ENCODE assay signal across 14 cellular contexts in genomic region chr7:80876894-80877414, GRCh38. TPM values are rescaled to one million over a fixed set of nuclear protein-coding genes. Genes with fewer than 3 reads are reported as not detected.
DNase-seq lines count a peak whose midpoint lies in the region; ATAC-seq, FAIRE-seq and TF ChIP-seq lines count a peak whose summit lies in the region.
"Had no signal": no experiment of that assay in that cellular context is flagged by ENCODE, and none has a peak within 500 bp of the region (broad histone marks: within the 10 kb centered on the region; RNA-seq: fewer than 3 reads in every experiment).

No MANE protein-coding gene starts in this region.

- POLR2A ChIA-PET in A549 (lab: Yijun Ruan, JAX): interaction anchor here (0.6 to 1.3 kb wide), 2 partner anchors 26 to 42 kb away, joined by 4 to 7 read pairs; partner anchors contain the start of gene SEMA3C

- TF ChIP-seq POLR2A in A549 (IDR thresholded peaks at IDR 0.05; ENCODE audit: low read length): no peak

- peak in 1 of 2 experiments; percentile 62 for DNase-seq in A549 (ENCODE audit: low read depth in 1 of 2, low spot score in 1 of 2)
- DNase-seq in GM23248: peak; percentile 66
- DNase-seq in RWPE2 (ENCODE audit: low spot score): no peak
- DNase-seq in glutamatergic neuron: peak; percentile 74
- no peak for DNase-seq in KG1 (lab: John Stamatoyannopoulos, UW)
- DNase-seq in brain microvascular endothelial cell: no peak
- DNase-seq: activated naive CD4-positive, alpha-beta T cell; NCI-H510A; pancreas had no signal

- H3K27me3 ChIP-seq in GM23248 (replicated peaks; ENCODE audit: insufficient read depth): no peaks in the 10 kb centered on the region
- no peaks in the 10 kb centered on the region for H3K27me3 ChIP-seq in RWPE2 (ENCODE audit: insufficient read depth, poor library complexity, severe bottlenecking)
- H3K27me3 ChIP-seq in brain microvascular endothelial cell (replicated peaks): no peaks in the 10 kb centered on the region
- H3K27me3 ChIP-seq: BLaER1 treated with 17β-estradiol and CSF1 and Interleukin-3, amounts not matched to agents 10 nM and 100 nM; pancreas had no signal

- H2AFZ ChIP-seq in GM23248: no peak overlapping the region

- peaks cover 78% of the 10 kb centered on the region for H3F3A ChIP-seq in GM23248 (ENCODE audit: insufficient read depth)

- H3K4me1 ChIP-seq in A549 (peaks cover 77% of the 10 kb centered on the region), GM23248 (ENCODE audit: insufficient read depth) (peaks cover 55% of the 10 kb centered on the region), RWPE2 (ENCODE audit: insufficient read depth, poor library complexity, severe bottlenecking) (peaks cover 26% of the 10 kb centered on the region)
- H3K4me1 ChIP-seq: pancreas had no signal

- H3K4me3 ChIP-seq in A549 (no peak overlapping the region), GM23248 (no peak overlapping the region), RWPE2 (ENCODE audit: severe bottlenecking) (no peak overlapping the region), brain microvascular endothelial cell (ENCODE audit: low read depth, low read length) (no peak overlapping the region)
- H3K4me3 ChIP-seq: BLaER1 treated with 17β-estradiol and CSF1 and Interleukin-3, amounts not matched to agents 10 nM and 100 nM; pancreas had no signal

- peak; percentile 51 to 77; a peak in 2 of 5 replicates for TF ChIP-seq EP300 in A549 (IDR thresholded peaks at IDR 0.05)

- no peaks in the 10 kb centered on the region for H3K9me2 ChIP-seq in GM23248 (ENCODE audit: insufficient read depth)

- H3K27ac ChIP-seq in A549 (peak overlapping the region; percentile 87 to 91), GM23248 (peak overlapping the region; percentile 44), RWPE2 (ENCODE audit: poor library complexity, severe bottlenecking) (peak overlapping the region; percentile 72), brain microvascular endothelial cell (no peak overlapping the region)
- H3K27ac ChIP-seq: BLaER1 treated with 17β-estradiol and CSF1 and Interleukin-3, amounts not matched to agents 10 nM and 100 nM; pancreas; VCaP had no signal

- no peaks in the 10 kb centered on the region; the same call in 1 of the 2 replicates for H4K20me1 ChIP-seq in GM23248 (ENCODE audit: insufficient read depth)
- H4K20me1 ChIP-seq: BLaER1 treated with 17β-estradiol and CSF1 and Interleukin-3, amounts not matched to agents 10 nM and 100 nM had no signal

- no peaks in the 10 kb centered on the region for H3K9me3 ChIP-seq in A549
- no peaks in the 10 kb centered on the region for H3K9me3 ChIP-seq in GM23248 (ENCODE audit: low read depth)
- no peaks in the 10 kb centered on the region for H3K9me3 ChIP-seq in RWPE2 (ENCODE audit: severe bottlenecking)
- H3K9me3 ChIP-seq: BLaER1 treated with 17β-estradiol and CSF1 and Interleukin-3, amounts not matched to agents 10 nM and 100 nM; pancreas had no signal

- peaks cover 54% of the 10 kb centered on the region for H3K4me1 Mint-ChIP-seq in glutamatergic neuron (ENCODE audit: low read depth, unreplicated experiment)

- 16% methylated on average over 5 of the region's 5 CpGs for WGBS in A549 (ENCODE audit: missing lambda C conversion rate)
- 29 to 35% methylated on average over 5 of the region's 5 CpGs for WGBS in GM23248 (ENCODE audit: low coverage in 1 of 2, low lambda C conversion rate in 2 of 2, missing lambda C conversion rate in 2 of 2), 2 experiments

- CTCF ChIA-PET in A549 (lab: Yijun Ruan, JAX): interaction anchor here (1.5 to 2.1 kb wide), 2 partner anchors 593 kb away, joined by 4 to 6 read pairs; no protein-coding TSS in a partner anchor

- H3K9me3 Mint-ChIP-seq in glutamatergic neuron (ENCODE audit: unreplicated experiment): peaks cover 11% of the 10 kb centered on the region

- peak; percentile 94 for FAIRE-seq in A549 (lab: Jason Lieb, UNC)
- FAIRE-seq: endometrium had no signal

- H3K27me3 Mint-ChIP-seq in glutamatergic neuron (ENCODE audit: unreplicated experiment): peaks cover 7% of the 10 kb centered on the region

- in situ Hi-C loops in GM23248 (cut with MboI): no loop called here
- in situ Hi-C loops in brain microvascular endothelial cell (cut with HindIII; ENCODE audit: low pct_ligation_motif_present, low sequenced_read_pairs): no loop called here

- H3K9ac ChIP-seq in GM23248: no peak overlapping the region
- H3K9ac ChIP-seq: BLaER1 treated with 17β-estradiol and CSF1 and Interleukin-3, amounts not matched to agents 10 nM and 100 nM had no signal

- peak overlapping the region; percentile 94 for H3K27ac Mint-ChIP-seq in glutamatergic neuron (ENCODE audit: unreplicated experiment)

- H3K4me3 Mint-ChIP-seq in glutamatergic neuron (ENCODE audit: unreplicated experiment): peak overlapping the region; percentile 74

- TF ChIP-seq CTCF in A549 (IDR thresholded peaks at IDR 0.05): 0 out of 3 replicates have a peak, but pooled peaks have one; percentile 13
- no peak for TF ChIP-seq CTCF in RWPE2 (IDR thresholded peaks at IDR 0.05; ENCODE audit: poor library complexity, severe bottlenecking)
- no peak for TF ChIP-seq CTCF in glutamatergic neuron (IDR thresholded peaks at IDR 0.05; ENCODE audit: partially characterized antibody, unreplicated experiment)
- TF ChIP-seq CTCF in brain microvascular endothelial cell (IDR thresholded peaks at IDR 0.05; ENCODE audit: low read depth, low read length, missing control alignments): no peak

- H3K79me2 ChIP-seq in GM23248 (ENCODE audit: insufficient read depth): peaks cover 86% of the 10 kb centered on the region

- H3K4me2 ChIP-seq in A549: peak overlapping the region; percentile 60
- H3K4me2 ChIP-seq in GM23248 (ENCODE audit: unreplicated experiment): peak overlapping the region; percentile 41
- H3K4me2 ChIP-seq: BLaER1 treated with 17β-estradiol and CSF1 and Interleukin-3, amounts not matched to agents 10 nM and 100 nM had no signal

- ATAC-seq in A549: peak; percentile 19 to 73; a peak in 4 of 6 replicates
- ATAC-seq in RWPE2 (ENCODE audit: low read depth): peak; percentile 91
- ATAC-seq in GM19351 (IDR thresholded peaks at IDR 0.05; ENCODE audit: unreplicated experiment): no peak
- no peak for ATAC-seq in GM18517 (IDR thresholded peaks at IDR 0.05; ENCODE audit: unreplicated experiment)
- ATAC-seq: pancreas had no signal

- H3K36me3 Mint-ChIP-seq in glutamatergic neuron (ENCODE audit: unreplicated experiment): no peaks in the 10 kb centered on the region

- H3K36me3 ChIP-seq in GM23248 (ENCODE audit: low read depth) (peaks cover 59% of the 10 kb centered on the region), RWPE2 (ENCODE audit: low read depth) (peaks cover 26% of the 10 kb centered on the region), brain microvascular endothelial cell (replicated peaks) (peaks cover 4% of the 10 kb centered on the region)
- H3K36me3 ChIP-seq: BLaER1 treated with 17β-estradiol and CSF1 and Interleukin-3, amounts not matched to agents 10 nM and 100 nM; pancreas had no signal

- TF ChIP-seq RAD21 in A549 (conservative IDR thresholded peaks at IDR 0.05 in 1 of 2, IDR thresholded peaks at IDR 0.05 in 1 of 2): peak; percentile 31 to 33; a peak in 4 of 5 replicates

TF ChIP-seq in A549, 52 proteins besides CTCF, POLR2A, EP300 and RAD21 (continues in another document):
- TF ChIP-seq PBX3 (IDR thresholded peaks at IDR 0.05): 0 out of 2 replicates have a peak, but pooled peaks have one; percentile 24
- TF ChIP-seq MAFK (IDR thresholded peaks at IDR 0.05; ENCODE audit: partially characterized antibody): no peak
- 0 out of 2 replicates have a peak, but pooled peaks have one; percentile 52 for TF ChIP-seq FOSL2 (IDR thresholded peaks at IDR 0.05)
- TF ChIP-seq FOSL2 (CRISPR knock-in tag; IDR thresholded peaks at IDR 0.05): peak; percentile 76
- TF ChIP-seq CEBPB (IDR thresholded peaks at IDR 0.05): peak; percentile 59 to 86
- TF ChIP-seq JUNB (IDR thresholded peaks at IDR 0.05): peak; percentile 90
- no peak for TF ChIP-seq CBX8 (IDR thresholded peaks at IDR 0.05)
- no peak for TF ChIP-seq ESRRA (IDR thresholded peaks at IDR 0.05; ENCODE audit: borderline replicate concordance, low read length)
- TF ChIP-seq CBX2 (IDR thresholded peaks at IDR 0.05; ENCODE audit: borderline replicate concordance, low read depth): no peak
- TF ChIP-seq, protein P1, sequence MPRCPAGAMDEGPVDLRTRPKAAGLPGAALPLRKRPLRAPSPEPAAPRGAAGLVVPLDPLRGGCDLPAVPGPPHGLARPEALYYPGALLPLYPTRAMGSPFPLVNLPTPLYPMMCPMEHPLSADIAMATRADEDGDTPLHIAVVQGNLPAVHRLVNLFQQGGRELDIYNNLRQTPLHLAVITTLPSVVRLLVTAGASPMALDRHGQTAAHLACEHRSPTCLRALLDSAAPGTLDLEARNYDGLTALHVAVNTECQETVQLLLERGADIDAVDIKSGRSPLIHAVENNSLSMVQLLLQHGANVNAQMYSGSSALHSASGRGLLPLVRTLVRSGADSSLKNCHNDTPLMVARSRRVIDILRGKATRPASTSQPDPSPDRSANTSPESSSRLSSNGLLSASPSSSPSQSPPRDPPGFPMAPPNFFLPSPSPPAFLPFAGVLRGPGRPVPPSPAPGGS (IDR thresholded peaks at IDR 0.05): 0 out of 3 replicates have a peak, but pooled peaks have one; percentile 24
- no peak for TF ChIP-seq PHF8 (IDR thresholded peaks at IDR 0.05; ENCODE audit: borderline replicate concordance, low read depth)
- no peak for TF ChIP-seq FOXS1 (CRISPR knock-in tag; IDR thresholded peaks at IDR 0.05)
- no peak for TF ChIP-seq RNF2 (IDR thresholded peaks at IDR 0.05; ENCODE audit: borderline replicate concordance, low read depth)
- TF ChIP-seq GATA3 (IDR thresholded peaks at IDR 0.05; ENCODE audit: borderline replicate concordance): peak; percentile 97
- no peak for TF ChIP-seq CHD2 (IDR thresholded peaks at IDR 0.05; ENCODE audit: low read length, partially characterized antibody)

RNA-seq across cellular contexts. Expression of gene SEMA3C, which starts 41.9 kb away (rescaled TPM):
- polyA plus RNA-seq in A549 (2011; rRNA removed): 208 and 212 TPM in 2 replicates
- 38.1 and 39.8 TPM in 2 replicates for polyA plus RNA-seq in A549 (2012; cell fraction: cytosol; rRNA removed)
- 42.9 and 51.9 TPM in 2 replicates for polyA plus RNA-seq in A549 (2012; cell fraction: nucleus; rRNA removed)
- 78.1 to 79.2 TPM (median 78.2 TPM) in 3 replicates for polyA plus RNA-seq in A549 (2017; fragmentation: RNase III; extraction: RNeasy Plus Mini Kit Qiagen cat#74134 plus additional on column Dnase treatment)
- polyA minus RNA-seq in A549 (2011; rRNA and poly(A)+ RNA removed): 300 and 317 TPM in 2 replicates
- total RNA-seq in GM23248 (2014; rRNA removed; shearing (Covaris generic)): 612 and 756 TPM in 2 replicates
- polyA plus RNA-seq in GM23248 (2016; fragmentation: Nextera tagmentation; extraction: Ambion mirVana): 308 and 316 TPM in 2 replicates
- total RNA-seq in glutamatergic neuron (ENCODE audit: unreplicated experiment): 91.3 TPM

Comparison
In these comparisons a context has a peak if more than half of its experiments do, and no peak if none do; other contexts are left out.
1. ATAC-seq: peak in A549 (2 of 2) and RWPE2 (single experiment); none in GM19351 (single experiment) and GM18517 (single experiment).
2. DNase-seq: peak in GM23248 (single experiment) and glutamatergic neuron (single experiment); none in RWPE2 (single experiment), KG1 (single experiment) and brain microvascular endothelial cell (single experiment).